In the genomic region with DNA sequence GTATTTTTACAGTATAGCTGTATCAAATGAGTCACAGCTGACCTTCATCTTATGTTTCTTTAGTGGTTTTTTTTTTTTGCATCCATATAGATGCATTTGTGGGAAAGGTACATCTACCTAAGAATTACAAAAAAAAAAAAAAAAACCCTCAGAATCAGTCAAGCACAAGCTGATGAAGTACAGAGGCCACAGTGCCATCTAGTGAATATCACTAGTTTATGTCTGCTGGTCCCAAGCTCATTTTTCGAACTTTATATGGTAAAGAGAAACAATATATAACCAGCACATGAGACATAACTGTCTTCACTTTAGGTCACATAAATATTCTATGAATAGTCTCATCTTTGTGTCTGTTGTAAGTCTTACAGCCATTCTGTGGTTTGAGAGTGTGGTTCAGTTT, we compare ENCODE assay signal across 10 cellular contexts.
DNase-seq lines count a peak whose midpoint lies in the region; ATAC-seq, FAIRE-seq and TF ChIP-seq lines count a peak whose summit lies in the region.
"Had no signal": no experiment of that assay in that cellular context is flagged by ENCODE, and none has a peak within 500 bp of the region (broad histone marks: within the 10 kb centered on the region; RNA-seq: fewer than 3 reads in every experiment).

No MANE protein-coding gene starts in this region.

- POLR2A ChIA-PET in CD8-positive, alpha-beta T cell (lab: Charles Lee): no interaction called here

- no peaks in the 10 kb centered on the region for H3K9me3 Mint-ChIP-seq in CD8-positive, alpha-beta T cell

- H3K4me3 ChIP-seq in CD8-positive, alpha-beta T cell (ENCODE audit: low read depth, low read length): no peak overlapping the region
- H3K4me3 ChIP-seq: mucosa of descending colon, SJSA1 had no signal

- H3K4me1 ChIP-seq in CD8-positive, alpha-beta T cell (ENCODE audit: insufficient read depth, low read length): no peaks in the 10 kb centered on the region
- H3K4me1 ChIP-seq: SJSA1 had no signal

- peak; percentile 55 for FAIRE-seq in RCC 7860 (lab: Jason Lieb, UNC)

- no peak for DNase-seq in CD8-positive, alpha-beta T cell
- peak; percentile 6 for DNase-seq in GM20000 (ENCODE audit: low spot score)
- no peak for DNase-seq in RCC 7860 (ENCODE audit: low spot score)
- peak; percentile 8 for DNase-seq in hepatic stellate cell (ENCODE audit: low spot score)
- no peak for DNase-seq in posterior vena cava (ENCODE audit: low spot score)
- no peak for DNase-seq in omental fat pad (ENCODE audit: low spot score)

- H3K27ac Mint-ChIP-seq in CD8-positive, alpha-beta T cell: no peak overlapping the region

- no peaks in the 10 kb centered on the region for H3K27me3 ChIP-seq in CD8-positive, alpha-beta T cell (ENCODE audit: insufficient read depth, low read length)
- H3K27me3 ChIP-seq: SJSA1 had no signal

- H3K4me1 Mint-ChIP-seq in CD8-positive, alpha-beta T cell (ENCODE audit: low read depth): no peaks in the 10 kb centered on the region

- intact Hi-C loops in CD8-positive, alpha-beta T cell (cut with DNase I, micrococcal nuclease): loop anchor here (1.0 to 5.0 kb wide), 2 partner anchors 210 to 212 kb away; no protein-coding TSS in a partner anchor
- intact Hi-C loops in posterior vena cava (cut with DNase I): no loop called here

- no peak overlapping the region for H3K27ac ChIP-seq in CD8-positive, alpha-beta T cell (ENCODE audit: low read depth, low read length)
- H3K27ac ChIP-seq: SJSA1 had no signal

- no peaks in the 10 kb centered on the region for H3K36me3 ChIP-seq in CD8-positive, alpha-beta T cell (ENCODE audit: insufficient read depth, low read length)
- H3K36me3 ChIP-seq: SJSA1 had no signal

- TF ChIP-seq CTCF in CD8-positive, alpha-beta T cell (IDR thresholded peaks at IDR 0.05): peak; percentile 12
- no peak for TF ChIP-seq CTCF in GM20000 (IDR thresholded peaks at IDR 0.05; ENCODE audit: extremely low read depth, missing control alignments)
- no peak for TF ChIP-seq CTCF in omental fat pad (IDR thresholded peaks at IDR 0.05)

- peaks cover 2% of the 10 kb centered on the region for H3K27me3 Mint-ChIP-seq in CD8-positive, alpha-beta T cell (ENCODE audit: low read depth)

- no peaks in the 10 kb centered on the region for H3K36me3 Mint-ChIP-seq in CD8-positive, alpha-beta T cell

- no peak overlapping the region for H3K4me3 Mint-ChIP-seq in CD8-positive, alpha-beta T cell

- CTCF ChIA-PET in CD8-positive, alpha-beta T cell (lab: Charles Lee): interaction anchor here (0.6 to 1.2 kb wide), 3 partner anchors 30 to 920 kb away, joined by 3 to 4 read pairs (median 4); no protein-coding TSS in a partner anchor

- no peaks in the 10 kb centered on the region for H3K9me3 ChIP-seq in CD8-positive, alpha-beta T cell (ENCODE audit: low read length)
- H3K9me3 ChIP-seq: mucosa of descending colon, SJSA1 had no signal

- ATAC-seq in CD8-positive, alpha-beta T cell: no peak
- no peak for ATAC-seq in GM21515 (IDR thresholded peaks at IDR 0.05; ENCODE audit: unreplicated experiment)
- no peak for ATAC-seq in omental fat pad (ENCODE audit: low FRiP score)
- no peak for ATAC-seq in GM21423 (IDR thresholded peaks at IDR 0.05; ENCODE audit: unreplicated experiment)
- ATAC-seq: mucosa of descending colon had no signal

Comparison
In these comparisons a context has a peak if more than half of its experiments do, and no peak if none do; other contexts are left out.
1. DNase-seq: peak in GM20000 (single experiment) and hepatic stellate cell (single experiment); none in CD8-positive, alpha-beta T cell (0 of 7), RCC 7860 (single experiment), posterior vena cava (single experiment) and omental fat pad (single experiment).
2. intact Hi-C loops: an anchor here in CD8-positive, alpha-beta T cell (1.0 to 5.0 kb wide); none called in posterior vena cava.